8 cellular contexts compared by ENCODE assay signal in the genomic region with DNA sequence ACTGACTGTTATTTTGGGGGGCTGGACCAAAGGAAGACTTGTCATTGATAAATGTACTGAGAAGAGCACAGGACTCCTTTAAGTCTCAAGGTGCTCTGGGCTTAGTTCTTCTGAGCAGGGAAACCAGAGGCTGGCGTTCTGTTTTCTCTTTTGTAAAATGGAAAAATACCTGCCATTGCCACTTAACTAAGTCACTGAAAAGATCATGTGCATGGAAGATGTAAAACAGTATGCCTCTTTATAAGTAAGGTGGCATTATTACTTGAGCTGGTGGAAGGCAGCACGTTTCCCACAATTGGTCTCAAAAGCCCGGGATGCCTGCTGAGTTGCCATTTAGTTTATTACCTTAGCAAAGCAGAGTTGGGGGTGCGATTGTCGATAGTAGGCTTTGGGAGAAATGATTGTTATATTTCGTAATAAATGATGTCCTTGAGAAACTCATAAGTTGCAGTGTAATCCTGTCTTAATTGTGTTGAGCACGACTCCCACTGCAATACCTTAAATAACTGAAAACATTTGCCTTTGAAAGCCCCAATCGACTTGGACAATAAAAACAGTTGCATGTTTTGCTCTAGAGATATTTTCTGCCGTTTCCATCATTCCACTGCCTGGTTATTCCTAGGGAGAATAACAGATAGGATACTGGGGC. TPM values are rescaled to one million over a fixed set of nuclear protein-coding genes. Genes with fewer than 3 reads are reported as not detected.
DNase-seq lines count a peak whose midpoint lies in the region; ATAC-seq and TF ChIP-seq lines count a peak whose summit lies in the region.

No MANE protein-coding gene starts in this region.

- peak overlapping the region; percentile 81; the same call in 1 of the 2 replicates for H3K4me3 ChIP-seq in iPS DF 6.9 (ENCODE audit: low read length)

- TF ChIP-seq CTCF in activated CD8-positive, alpha-beta T cell treated with anti-CD3 and anti-CD28 coated beads for 36 hours (IDR thresholded peaks at IDR 0.05), result no peak

- POLR2A ChIA-PET in activated CD8-positive, alpha-beta T cell treated with anti-CD3 and anti-CD28 coated beads for 36 hours (lab: Charles Lee), result interaction anchor here (0.7 to 1.9 kb wide), 14 partner anchors 15 to 492 kb away, joined by 3 to 8 read pairs (median 3); no protein-coding TSS in a partner anchor

- intact Hi-C loops in activated CD8-positive, alpha-beta T cell treated with anti-CD3 and anti-CD28 coated beads for 36 hours (cut with micrococcal nuclease), result loop anchor here (5.0 to 10.0 kb wide), 6 partner anchors 48 to 373 kb away; no protein-coding TSS in a partner anchor

- peaks cover 3% of the 10 kb centered on the region for H3K4me1 ChIP-seq in iPS DF 6.9 (ENCODE audit: control insufficient read depth, insufficient read depth, low read length)

- peaks cover 40% of the 10 kb centered on the region for H3K36me3 Mint-ChIP-seq in activated CD8-positive, alpha-beta T cell treated with anti-CD3 and anti-CD28 coated beads for 36 hours (ENCODE audit: low read depth)

- no CpG with 5 or more reads among the region's 9 CpGs for WGBS in iPS DF 6.9 (ENCODE audit: insufficient coverage, insufficient read length)

- H3K4me3 Mint-ChIP-seq in activated CD8-positive, alpha-beta T cell treated with anti-CD3 and anti-CD28 coated beads for 36 hours, result peak overlapping the region; percentile 95
- peak overlapping the region; percentile 91 to 99 for H3K4me3 Mint-ChIP-seq in stimulated activated naive CD8-positive, alpha-beta T cell treated with anti-CD3 and anti-CD28 coated beads, Interleukin-15, amount 100 ng/mL, for 72 hours

- no peak for ATAC-seq in activated CD8-positive, alpha-beta T cell treated with anti-CD3 and anti-CD28 coated beads for 36 hours
- ATAC-seq in stimulated activated naive CD8-positive, alpha-beta T cell treated with anti-CD3 and anti-CD28 coated beads, Interleukin-15, amount 100 ng/mL, for 72 hours, result no peak
- ATAC-seq in GM18498 (IDR thresholded peaks at IDR 0.05; ENCODE audit: unreplicated experiment) (no peak), GM18520 (IDR thresholded peaks at IDR 0.05; ENCODE audit: unreplicated experiment) (no peak)

- H3K36me3 ChIP-seq in iPS DF 6.9 (ENCODE audit: control insufficient read depth, insufficient read depth, low read length), result no peaks in the 10 kb centered on the region

- no peaks in the 10 kb centered on the region for H3K27me3 ChIP-seq in iPS DF 6.9 (ENCODE audit: control insufficient read depth, insufficient read depth, low read length)

- no peak overlapping the region for H3K27ac ChIP-seq in iPS DF 6.9 (ENCODE audit: low read length)

- no peaks in the 10 kb centered on the region for H3K9me3 Mint-ChIP-seq in activated CD8-positive, alpha-beta T cell treated with anti-CD3 and anti-CD28 coated beads for 36 hours
- H3K9me3 Mint-ChIP-seq in stimulated activated naive CD8-positive, alpha-beta T cell treated with anti-CD3 and anti-CD28 coated beads, Interleukin-15, amount 100 ng/mL, for 72 hours, result no peaks in the 10 kb centered on the region

- peaks cover 51% of the 10 kb centered on the region for H3K4me1 Mint-ChIP-seq in activated CD8-positive, alpha-beta T cell treated with anti-CD3 and anti-CD28 coated beads for 36 hours (ENCODE audit: low read depth)
- H3K4me1 Mint-ChIP-seq in stimulated activated naive CD8-positive, alpha-beta T cell treated with anti-CD3 and anti-CD28 coated beads, Interleukin-15, amount 100 ng/mL, for 72 hours, result peaks cover 52% of the 10 kb centered on the region

- CTCF ChIA-PET in activated CD8-positive, alpha-beta T cell treated with anti-CD3 and anti-CD28 coated beads for 36 hours (lab: Charles Lee), result interaction anchor here (0.9 to 1.4 kb wide), 6 partner anchors 68 to 374 kb away, joined by 3 to 4 read pairs (median 4); no protein-coding TSS in a partner anchor

- peak overlapping the region; percentile 100 for H3K27ac Mint-ChIP-seq in activated CD8-positive, alpha-beta T cell treated with anti-CD3 and anti-CD28 coated beads for 36 hours
- peak overlapping the region; percentile 99 to 100 for H3K27ac Mint-ChIP-seq in stimulated activated naive CD8-positive, alpha-beta T cell treated with anti-CD3 and anti-CD28 coated beads, Interleukin-15, amount 100 ng/mL, for 72 hours

- DNase-seq in NCI-H748 (lab: John Stamatoyannopoulos, UW; ENCODE audit: unreplicated experiment) (peak; percentile 49), NCI-H748 treated with DMSO at 0.1 percent for 48 hours (lab: John Stamatoyannopoulos, UW) (no peak), iPS DF 6.9 (ENCODE audit: low read depth, low spot score) (no peak)
- no peak for DNase-seq in activated CD8-positive, alpha-beta T cell treated with anti-CD3 and anti-CD28 coated beads for 36 hours
- no peak for DNase-seq in stimulated activated naive CD8-positive, alpha-beta T cell treated with anti-CD3 and anti-CD28 coated beads, Interleukin-15, amount 100 ng/mL, for 72 hours
- DNase-seq in stimulated activated CD4-positive, alpha-beta T cell treated with anti-CD3 and anti-CD28 coated beads, Interleukin-2, amount 100 ng/mL, for 24 hours, result no peak

- H3K9me3 ChIP-seq in iPS DF 6.9 (ENCODE audit: control insufficient read depth, insufficient read depth, low read length), result no peaks in the 10 kb centered on the region

- H3K27me3 Mint-ChIP-seq in activated CD8-positive, alpha-beta T cell treated with anti-CD3 and anti-CD28 coated beads for 36 hours, result no peaks in the 10 kb centered on the region
- H3K27me3 Mint-ChIP-seq in stimulated activated naive CD8-positive, alpha-beta T cell treated with anti-CD3 and anti-CD28 coated beads, Interleukin-15, amount 100 ng/mL, for 72 hours, result no peaks in the 10 kb centered on the region

RNA-seq across cellular contexts. Expression of a gene that starts 3.6 kb away (rescaled TPM):
- total RNA-seq in activated CD8-positive, alpha-beta T cell treated with anti-CD3 and anti-CD28 coated beads for 36 hours, result 10 to 100 TPM; 25.4 to 25.5 TPM
